ENCODE assay signal across 27 cellular contexts in the genomic region with DNA sequence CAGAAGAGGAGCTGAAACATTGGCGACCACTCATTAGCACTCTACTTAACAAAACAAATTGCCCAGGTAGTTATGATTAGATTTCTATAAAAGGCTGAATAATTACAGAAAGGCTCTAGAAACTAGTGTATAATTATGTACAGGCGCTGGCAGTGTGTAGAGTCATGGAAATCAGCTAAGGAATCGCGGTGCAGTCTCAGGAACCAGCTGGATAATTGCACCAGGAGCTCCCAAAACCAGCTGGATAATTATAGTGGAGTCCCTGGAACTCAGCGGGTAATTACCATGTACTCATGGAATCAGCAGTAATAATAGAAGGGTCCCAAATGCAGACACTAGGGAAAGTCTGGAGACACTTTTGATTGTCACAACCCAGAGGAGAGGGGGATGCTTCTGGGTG. TPM values are rescaled to one million over a fixed set of nuclear protein-coding genes. Genes with fewer than 3 reads are reported as not detected.
DNase-seq lines count a peak whose midpoint lies in the region; ATAC-seq and TF ChIP-seq lines count a peak whose summit lies in the region.
"Had no signal": no experiment of that assay in that cellular context is flagged by ENCODE, and none has a peak within 500 bp of the region (broad histone marks: within the 10 kb centered on the region; RNA-seq: fewer than 3 reads in every experiment).

No MANE protein-coding gene starts in this region.

- H3K4me3 ChIP-seq in Panc1 (ENCODE audit: low read depth in 2 of 2, low read length in 2 of 2): no peak overlapping the region
- H3K4me3 ChIP-seq: GM12878, SK-N-MC had no signal

- POLR2A ChIA-PET in Panc1 (lab: Charles Lee): interaction anchor here (0.5 to 0.6 kb wide), 2 partner anchors 143 to 201 kb away, joined by 4 to 8 read pairs; a partner anchor contains a TSS

- TF ChIP-seq CTCF in Panc1 (IDR thresholded peaks at IDR 0.05): no peak

- H3K27me3 ChIP-seq in Panc1 (ENCODE audit: control insufficient read depth, insufficient read depth, low read length): peaks cover 11% of the 10 kb centered on the region

- H3K36me3 ChIP-seq in Panc1 (ENCODE audit: control insufficient read depth, insufficient read depth, low read length): no peaks in the 10 kb centered on the region

- ATAC-seq in Panc1 (peak; percentile 27; the same call in 1 of the 2 replicates), left colon (no peak)
- ATAC-seq: GM12878 had no signal

- in situ Hi-C loops in Panc1 (cut with HindIII; ENCODE audit: low pct_unique_long_range_greater_than_20kb, low sequenced_read_pairs): no loop called here

- no peaks in the 10 kb centered on the region for H3K9me3 ChIP-seq in Panc1 (ENCODE audit: control insufficient read depth, insufficient read depth, low read depth, low read length)

- CTCF ChIA-PET in Panc1 (lab: Charles Lee): interaction anchor here (0.6 to 1.7 kb wide), 4 partner anchors 13 to 41 kb away, joined by 3 to 5 read pairs (median 4); no protein-coding TSS in a partner anchor

- H3K4me1 ChIP-seq in Panc1 (ENCODE audit: control insufficient read depth, insufficient read depth, low read length): peaks cover 6% of the 10 kb centered on the region; the same call in 1 of the 2 replicates

- DNase-seq in NCI-H1105 treated with DMSO at 0.1 percent for 48 hours (lab: John Stamatoyannopoulos, UW) (peak; percentile 20), NCI-H1105 (lab: John Stamatoyannopoulos, UW) (no peak), DMS 273 (lab: John Stamatoyannopoulos, UW; ENCODE audit: unreplicated experiment) (peak; percentile 53), NCI-H2227 treated with DMSO at 0.1 percent for 48 hours (lab: John Stamatoyannopoulos, UW) (peak; percentile 100), Panc1 (ENCODE audit: low read depth, low spot score) (no peak), midbrain (lab: John Stamatoyannopoulos, UW) (no peak), NCI-H2171 (lab: John Stamatoyannopoulos, UW) (no peak), left colon (no peak)
- DNase-seq: ACHN; CD4-positive, CD25-positive, alpha-beta regulatory T cell; DMS79; EL; GDM1; HCEC 1CT; NCI-H1048; NCI-H146; NCI-H2029; NCI-H524; NCI-H82; SIG-M5 had no signal

- H3K27ac ChIP-seq in Panc1 (ENCODE audit: low read length): no peak overlapping the region
- H3K27ac ChIP-seq: 22Rv1, SK-N-MC had no signal

- intact Hi-C loops in Panc1 (cut with micrococcal nuclease; ENCODE audit: unreplicated experiment): no loop called here
- intact Hi-C loops in left colon (cut with DNase I, micrococcal nuclease): no loop called here

- BruUV-seq in Panc1 (replicated peaks; lab: Mats Ljungman, UMichigan): no TSS peak

RNA-seq across cellular contexts. Expression of a gene that starts 23.2 kb away (rescaled TPM):
- total RNA-seq in Panc1 (2021; ENCODE audit: unreplicated experiment): 0.62 TPM
- polyA plus RNA-seq in Panc1 (2012; ENCODE audit: insufficient read length): 1.4 TPM
- total RNA-seq in left colon: 1 to 10 TPM in 1 of 2 donors, not detected in 1; 1.1 TPM
- total RNA-seq: CD4-positive, CD25-positive, alpha-beta regulatory T cell; HT-29 had no signal
- polyA plus RNA-seq: BJ had no signal

RNA-seq across cellular contexts. Expression of a gene that starts 27.3 kb away (rescaled TPM):
- total RNA-seq in Panc1 (2021; ENCODE audit: unreplicated experiment): 0.05 TPM
- not detected for polyA plus RNA-seq in Panc1 (2012; ENCODE audit: insufficient read length)
- total RNA-seq in left colon: 10 to 100 TPM in 1 of 2 donors, 1 to 10 TPM in 1; 3.8 to 13.2 TPM
- total RNA-seq: H1, HT-29 had no signal
- polyA plus RNA-seq: BJ had no signal

RNA-seq across cellular contexts. Expression of a gene that starts 53.1 kb away (rescaled TPM):
- total RNA-seq in Panc1 (2021; ENCODE audit: unreplicated experiment) (not detected), left colon (not detected)
- polyA plus RNA-seq in Panc1 (2012; ENCODE audit: insufficient read length): not detected
- total RNA-seq: CD4-positive, CD25-positive, alpha-beta regulatory T cell; H1; HT-29; T-helper 1 cell treated with Interleukin-12 subunit alpha and Interleukin-12 subunit beta and Interleukin-4 antibody, amounts not matched to agents 30 ng/mL and 1 ng/mL, for 36 hours had no signal
- polyA plus RNA-seq: BJ; CD4-positive, CD25-positive, alpha-beta regulatory T cell; H1 had no signal

RNA-seq across cellular contexts. Expression of a gene that starts 56.9 kb away (rescaled TPM):
- total RNA-seq in Panc1 (2021; ENCODE audit: unreplicated experiment) (268 TPM), left colon (100 to 1,000 TPM; 146 to 156 TPM)
- polyA plus RNA-seq in Panc1 (2012; ENCODE audit: insufficient read length): 274 TPM

Comparison
In these comparisons a context has a peak if more than half of its experiments do, and no peak if none do; other contexts are left out.
1. DNase-seq: peak in NCI-H1105 treated with DMSO at 0.1 percent for 48 hours (single experiment), DMS 273 (single experiment) and NCI-H2227 treated with DMSO at 0.1 percent for 48 hours (single experiment); none in NCI-H1105 (single experiment), Panc1 (single experiment), midbrain (single experiment), NCI-H2171 (single experiment) and left colon (0 of 2).